In the genomic region with DNA sequence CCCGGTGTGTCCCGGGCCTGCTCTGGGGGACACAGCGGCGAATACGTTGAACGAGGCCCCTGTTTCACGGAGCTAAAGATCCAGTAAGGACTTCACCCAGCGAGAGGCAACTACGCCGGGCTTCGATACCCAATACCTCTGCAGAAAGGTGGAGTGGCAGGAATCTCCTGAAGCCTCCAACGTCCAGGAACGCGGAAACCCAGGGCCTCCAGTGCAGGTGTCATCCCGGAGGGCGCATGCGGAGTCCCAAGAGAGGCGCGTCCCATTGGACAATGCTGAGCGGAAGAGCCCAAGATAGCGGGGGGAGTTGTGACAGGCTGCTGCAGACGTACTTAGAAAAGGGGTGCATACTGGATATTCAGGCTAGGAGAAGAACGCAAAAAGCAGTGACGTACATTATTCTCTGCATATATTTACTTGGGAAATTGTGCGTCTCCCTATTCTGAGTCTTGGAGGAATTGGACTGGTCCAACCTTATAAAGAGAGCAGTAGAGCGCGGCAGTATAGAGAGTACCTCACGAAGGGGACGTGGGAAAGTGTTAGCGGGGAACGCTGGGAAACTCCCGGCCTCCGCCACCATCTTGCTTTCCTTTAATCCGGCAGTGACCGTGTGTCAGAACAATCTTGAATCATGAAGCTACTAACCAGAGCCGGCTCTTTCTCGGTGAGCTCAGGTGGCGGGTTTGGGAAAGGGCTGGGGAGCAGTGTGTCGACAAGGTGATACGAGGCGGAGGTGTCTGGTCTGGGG, we compare ENCODE assay signal across 1 cellular context.
TF ChIP-seq lines count a peak whose summit lies in the region.

Gene UQCRC2, plus strand, starts transcription at position 569 of the 748 bp plus-strand sequence. Its CDS starts 63 bp downstream, at position 632.

TF ChIP-seq in HepG2, 621 proteins besides CTCF, POLR2A, EP300 and RAD21 (continued from another document and continues in another):
- TF ChIP-seq THRA (CRISPR knock-in tag; IDR thresholded peaks at IDR 0.05; ENCODE audit: borderline replicate concordance) (peak; percentile 15), BCL6 (CRISPR knock-in tag; IDR thresholded peaks at IDR 0.05) (no peak; the same call in 1 of the 2 replicates), ARNTL (CRISPR knock-in tag; IDR thresholded peaks at IDR 0.05) (peak; percentile 30; the same call in 1 of the 2 replicates), SKI (IDR thresholded peaks at IDR 0.05; ENCODE audit: partially characterized antibody) (peak; percentile 32), SOX13 (IDR thresholded peaks at IDR 0.05) (peak; percentile 31; the same call in 1 of the 2 replicates), SOX13 (CRISPR knock-in tag; conservative IDR thresholded peaks at IDR 0.05 in 1 of 2, IDR thresholded peaks at IDR 0.05 in 1 of 2) (peak in 1 of 2 experiments; percentile 47; a peak in 1 of 4 replicates), JUND (CRISPR knock-in tag; IDR thresholded peaks at IDR 0.05) (no peak; the same call in 1 of the 2 replicates), NFE2L2 (IDR thresholded peaks at IDR 0.05; ENCODE audit: low read length) (no peak), ZFP62 (CRISPR knock-in tag; IDR thresholded peaks at IDR 0.05) (peak; percentile 82; the same call in 1 of the 2 replicates), MIER2 (CRISPR knock-in tag; IDR thresholded peaks at IDR 0.05) (no peak), ZBTB8A (CRISPR knock-in tag; IDR thresholded peaks at IDR 0.05; ENCODE audit: borderline replicate concordance, low read depth) (no peak), NFYB (CRISPR knock-in tag; IDR thresholded peaks at IDR 0.05) (peak; percentile 87), SNAPC4 (CRISPR knock-in tag; IDR thresholded peaks at IDR 0.05) (peak; percentile 92), TRIM22 (IDR thresholded peaks at IDR 0.05) (no peak), NR0B2 (CRISPR knock-in tag; IDR thresholded peaks at IDR 0.05) (peak; percentile 80), SRSF9 (IDR thresholded peaks at IDR 0.05; ENCODE audit: borderline replicate concordance, insufficient read depth, low read depth, low read length, poor library complexity, severe bottlenecking) (no peak), SNRNP70 (IDR thresholded peaks at IDR 0.05; ENCODE audit: low read depth, low read length) (no peak), ZFP90 (CRISPR knock-in tag; IDR thresholded peaks at IDR 0.05; ENCODE audit: borderline replicate concordance) (peak; percentile 44; the same call in 1 of the 2 replicates), HNF1B (CRISPR knock-in tag; IDR thresholded peaks at IDR 0.05) (no peak; the same call in 1 of the 2 replicates), ZNF780A (CRISPR knock-in tag; IDR thresholded peaks at IDR 0.05) (no peak), PHB2 (IDR thresholded peaks at IDR 0.05; ENCODE audit: partially characterized antibody) (no peak), NFATC3 (CRISPR knock-in tag; IDR thresholded peaks at IDR 0.05) (0 out of 2 replicates have a peak, but pooled peaks have one; percentile 43), CBFB (CRISPR knock-in tag; IDR thresholded peaks at IDR 0.05) (peak; percentile 58), ZFP37 (CRISPR knock-in tag; IDR thresholded peaks at IDR 0.05; ENCODE audit: borderline replicate concordance) (0 out of 2 replicates have a peak, but pooled peaks have one; percentile 21), ATRX (CRISPR knock-in tag; IDR thresholded peaks at IDR 0.05; ENCODE audit: borderline replicate concordance) (no peak), SMC3 (IDR thresholded peaks at IDR 0.05; ENCODE audit: low read length) (peak; percentile 23; the same call in 1 of the 2 replicates), U2AF1 (optimal IDR thresholded peaks at IDR 0.05; ENCODE audit: low read depth, low read length) (peak; percentile 98), SNAI1 (CRISPR knock-in tag; IDR thresholded peaks at IDR 0.05; ENCODE audit: borderline replicate concordance) (peak; percentile 98), ZNF333 (CRISPR knock-in tag; IDR thresholded peaks at IDR 0.05; ENCODE audit: borderline replicate concordance) (peak; percentile 97; the same call in 1 of the 2 replicates), ZNF7 (CRISPR knock-in tag; IDR thresholded peaks at IDR 0.05) (peak; percentile 8; the same call in 1 of the 2 replicates), ZNF740 (CRISPR knock-in tag; IDR thresholded peaks at IDR 0.05) (peak; percentile 21; the same call in 1 of the 2 replicates), ZNF180 (CRISPR knock-in tag; IDR thresholded peaks at IDR 0.05; ENCODE audit: borderline replicate concordance, low read depth) (0 out of 2 replicates have a peak, but pooled peaks have one; percentile 31)
- TF ChIP-seq, protein P1, sequence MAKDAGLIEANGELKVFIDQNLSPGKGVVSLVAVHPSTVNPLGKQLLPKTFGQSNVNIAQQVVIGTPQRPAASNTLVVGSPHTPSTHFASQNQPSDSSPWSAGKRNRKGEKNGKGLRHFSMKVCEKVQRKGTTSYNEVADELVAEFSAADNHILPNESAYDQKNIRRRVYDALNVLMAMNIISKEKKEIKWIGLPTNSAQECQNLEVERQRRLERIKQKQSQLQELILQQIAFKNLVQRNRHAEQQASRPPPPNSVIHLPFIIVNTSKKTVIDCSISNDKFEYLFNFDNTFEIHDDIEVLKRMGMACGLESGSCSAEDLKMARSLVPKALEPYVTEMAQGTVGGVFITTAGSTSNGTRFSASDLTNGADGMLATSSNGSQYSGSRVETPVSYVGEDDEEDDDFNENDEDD (CRISPR knock-in tag; IDR thresholded peaks at IDR 0.05; ENCODE audit: borderline replicate concordance): peak; percentile 74
- TF ChIP-seq, protein P2, sequence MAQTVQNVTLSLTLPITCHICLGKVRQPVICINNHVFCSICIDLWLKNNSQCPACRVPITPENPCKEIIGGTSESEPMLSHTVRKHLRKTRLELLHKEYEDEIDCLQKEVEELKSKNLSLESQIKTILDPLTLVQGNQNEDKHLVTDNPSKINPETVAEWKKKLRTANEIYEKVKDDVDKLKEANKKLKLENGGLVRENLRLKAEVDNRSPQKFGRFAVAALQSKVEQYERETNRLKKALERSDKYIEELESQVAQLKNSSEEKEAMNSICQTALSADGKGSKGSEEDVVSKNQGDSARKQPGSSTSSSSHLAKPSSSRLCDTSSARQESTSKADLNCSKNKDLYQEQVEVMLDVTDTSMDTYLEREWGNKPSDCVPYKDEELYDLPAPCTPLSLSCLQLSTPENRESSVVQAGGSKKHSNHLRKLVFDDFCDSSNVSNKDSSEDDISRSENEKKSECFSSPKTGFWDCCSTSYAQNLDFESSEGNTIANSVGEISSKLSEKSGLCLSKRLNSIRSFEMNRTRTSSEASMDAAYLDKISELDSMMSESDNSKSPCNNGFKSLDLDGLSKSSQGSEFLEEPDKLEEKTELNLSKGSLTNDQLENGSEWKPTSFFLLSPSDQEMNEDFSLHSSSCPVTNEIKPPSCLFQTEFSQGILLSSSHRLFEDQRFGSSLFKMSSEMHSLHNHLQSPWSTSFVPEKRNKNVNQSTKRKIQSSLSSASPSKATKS (CRISPR knock-in tag; IDR thresholded peaks at IDR 0.05): no peak; the same call in 1 of the 2 replicates
- TF ChIP-seq, protein P3, sequence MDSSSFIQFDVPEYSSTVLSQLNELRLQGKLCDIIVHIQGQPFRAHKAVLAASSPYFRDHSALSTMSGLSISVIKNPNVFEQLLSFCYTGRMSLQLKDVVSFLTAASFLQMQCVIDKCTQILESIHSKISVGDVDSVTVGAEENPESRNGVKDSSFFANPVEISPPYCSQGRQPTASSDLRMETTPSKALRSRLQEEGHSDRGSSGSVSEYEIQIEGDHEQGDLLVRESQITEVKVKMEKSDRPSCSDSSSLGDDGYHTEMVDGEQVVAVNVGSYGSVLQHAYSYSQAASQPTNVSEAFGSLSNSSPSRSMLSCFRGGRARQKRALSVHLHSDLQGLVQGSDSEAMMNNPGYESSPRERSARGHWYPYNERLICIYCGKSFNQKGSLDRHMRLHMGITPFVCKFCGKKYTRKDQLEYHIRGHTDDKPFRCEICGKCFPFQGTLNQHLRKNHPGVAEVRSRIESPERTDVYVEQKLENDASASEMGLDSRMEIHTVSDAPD (CRISPR knock-in tag; IDR thresholded peaks at IDR 0.05): no peak
